Comparison of ENCODE assay signal across 19 cellular contexts in the genomic region with DNA sequence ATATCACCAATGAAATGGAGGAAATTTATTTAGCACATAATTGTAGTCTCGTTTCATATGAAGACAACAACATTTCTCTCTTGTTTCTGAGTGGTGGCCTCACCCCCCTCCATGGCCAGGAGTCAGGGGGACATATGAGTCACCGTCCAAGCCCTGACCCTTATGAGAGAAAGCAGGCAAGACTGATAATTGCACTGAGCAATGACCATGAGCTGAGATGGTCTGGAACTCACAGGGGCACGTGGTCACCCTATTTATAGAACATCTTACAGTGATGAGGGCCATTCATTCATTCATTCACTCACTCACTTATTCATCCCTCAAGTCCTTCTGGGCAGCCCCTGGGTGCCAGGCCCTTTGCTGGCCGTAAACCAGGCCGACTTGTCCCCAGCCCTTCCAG.
DNase-seq lines count a peak whose midpoint lies in the region; ATAC-seq and TF ChIP-seq lines count a peak whose summit lies in the region.
"Had no signal": no experiment of that assay in that cellular context is flagged by ENCODE, and none has a peak within 500 bp of the region (broad histone marks: within the 10 kb centered on the region; RNA-seq: fewer than 3 reads in every experiment).

No MANE protein-coding gene starts in this region.

- peak overlapping the region; percentile 25 to 88 for H3K18ac ChIP-seq in mesenchymal stem cell (ENCODE audit: low read depth in 1 of 2, low read length in 2 of 2)

- no peak overlapping the region for H3K14ac ChIP-seq in mesenchymal stem cell (ENCODE audit: low read length in 2 of 2)

- H3K4me3 ChIP-seq in right atrium auricular region, result no peak overlapping the region
- H3K4me3 ChIP-seq in fibroblast of villous mesenchyme (ENCODE audit: low read depth, low read length), result no peak overlapping the region
- H3K4me3 ChIP-seq in mesenchymal stem cell (ENCODE audit: insufficient read depth in 1 of 2, low read depth in 1 of 2, low read length in 2 of 2), result no peak overlapping the region
- H3K4me3 ChIP-seq: GM23338, SK-N-MC, thyroid gland had no signal

- peak overlapping the region in 1 of 2 experiments; percentile 29 for H3K4ac ChIP-seq in mesenchymal stem cell (ENCODE audit: low read depth in 1 of 2, low read length in 2 of 2)

- H3K9me3 ChIP-seq in right atrium auricular region (no peaks in the 10 kb centered on the region), mesenchymal stem cell (ENCODE audit: control insufficient read depth, low read length) (no peaks in the 10 kb centered on the region)
- H3K9me3 ChIP-seq: BE2C, thyroid gland had no signal

- no peak overlapping the region for H2BK120ac ChIP-seq in mesenchymal stem cell (ENCODE audit: low read depth, low read length)

- no peak overlapping the region for H3K4me2 ChIP-seq in mesenchymal stem cell (ENCODE audit: low read length, poor library complexity, severe bottlenecking)
- H3K4me2 ChIP-seq: GM23338 had no signal

- H3K36me3 ChIP-seq in right atrium auricular region (no peaks in the 10 kb centered on the region), mesenchymal stem cell (ENCODE audit: control insufficient read depth in 1 of 2, insufficient read depth in 2 of 2, low read depth in 1 of 2, low read length in 2 of 2) (no peaks in the 10 kb centered on the region)
- H3K36me3 ChIP-seq: BE2C, thyroid gland had no signal

- DNase-seq in cardiac septum (ENCODE audit: low spot score) (peak; percentile 27), right atrium auricular region (ENCODE audit: low spot score) (no peak), fibroblast of villous mesenchyme (ENCODE audit: low read depth) (peak; percentile 60), mesenchymal stem cell (peak; percentile 94), occipital lobe (lab: John Stamatoyannopoulos, UW) (no peak), AG08396 (ENCODE audit: low spot score) (no peak), GM20000 (ENCODE audit: low spot score) (no peak)
- DNase-seq: activated CD4-positive, alpha-beta T cell treated with anti-CD3 and anti-CD28 coated beads, Interleukin-2, amount 50 U/mL, for 4 hours; BE2C; DMS79 treated with DMSO at 0.1 percent for 48 hours; NCI-H1417; NCI-H524; retina; stimulated activated CD4-positive, alpha-beta T cell treated with anti-CD3 and anti-CD28 coated beads, Interleukin-12 subunit alpha, Interleukin-12 subunit beta, amount 100 ng/mL, for 4 hours; thyroid gland had no signal

- H2BK5ac ChIP-seq in mesenchymal stem cell (ENCODE audit: low read depth, low read length, poor library complexity, severe bottlenecking), result no peak overlapping the region

- H3K4me1 ChIP-seq in right atrium auricular region (peaks cover 0 to 24% of the 10 kb centered on the region in 2 donors), mesenchymal stem cell (ENCODE audit: control insufficient read depth, insufficient read depth, low read depth, low read length) (peaks cover 9% of the 10 kb centered on the region)
- H3K4me1 ChIP-seq: BE2C had no signal

- no peak overlapping the region for H4K91ac ChIP-seq in mesenchymal stem cell (ENCODE audit: low read length)

- no peaks in the 10 kb centered on the region for H3K27me3 ChIP-seq in right atrium auricular region
- H3K27me3 ChIP-seq in mesenchymal stem cell (ENCODE audit: control insufficient read depth in 1 of 2, insufficient read depth in 1 of 2, low read length in 2 of 2), result no peaks in the 10 kb centered on the region
- H3K27me3 ChIP-seq: BE2C, thyroid gland had no signal

- TF ChIP-seq CTCF in right atrium auricular region (IDR thresholded peaks at IDR 0.05) (no peak), fibroblast of villous mesenchyme (IDR thresholded peaks at IDR 0.05; ENCODE audit: insufficient read depth, low read depth, low read length) (no peak), GM20000 (IDR thresholded peaks at IDR 0.05; ENCODE audit: extremely low read depth, missing control alignments) (no peak)

- no peak overlapping the region for H2BK15ac ChIP-seq in mesenchymal stem cell (ENCODE audit: low read depth, poor library complexity, severe bottlenecking)

- no peak overlapping the region for H3K9ac ChIP-seq in mesenchymal stem cell (ENCODE audit: low read length)

- no peak overlapping the region for H2AK5ac ChIP-seq in mesenchymal stem cell (ENCODE audit: low read length, severe bottlenecking)

- H3K79me1 ChIP-seq in mesenchymal stem cell (replicated peaks; ENCODE audit: low read length, poor library complexity, severe bottlenecking), result no peaks in the 10 kb centered on the region

- H2AFZ ChIP-seq in mesenchymal stem cell (ENCODE audit: low read depth, low read length), result no peak overlapping the region
- H2AFZ ChIP-seq: GM23338 had no signal

- no peak for ATAC-seq in HG03469 (IDR thresholded peaks at IDR 0.05; ENCODE audit: unreplicated experiment)
- ATAC-seq: GM23338, Panc1 had no signal

- no peak overlapping the region for H3K27ac ChIP-seq in right atrium auricular region
- H3K27ac ChIP-seq in mesenchymal stem cell (ENCODE audit: low read length, poor library complexity, severe bottlenecking), result no peak overlapping the region
- H3K27ac ChIP-seq: SK-N-MC had no signal

- no peak overlapping the region for H3K23ac ChIP-seq in mesenchymal stem cell (ENCODE audit: low read length in 2 of 2)

- H2BK12ac ChIP-seq in mesenchymal stem cell (ENCODE audit: low read length in 2 of 2), result peak overlapping the region in 1 of 2 experiments; percentile 80

- intact Hi-C loops in cardiac septum (cut with DNase I), result loop anchor here (5.0 to 10.0 kb wide), 2 partner anchors 42 to 295 kb away; no protein-coding TSS in a partner anchor

- H4K8ac ChIP-seq in mesenchymal stem cell (ENCODE audit: low read length), result no peak overlapping the region

- whole genome bisulfite sequencing in mesenchymal stem cell, result 36% methylated on average over 5 of the region's 5 CpGs

Comparison
In these comparisons a context has a peak if more than half of its experiments do, and no peak if none do; other contexts are left out.
1. DNase-seq: peak in cardiac septum (single experiment), fibroblast of villous mesenchyme (single experiment) and mesenchymal stem cell (single experiment); none in right atrium auricular region (single experiment), occipital lobe (single experiment), AG08396 (single experiment) and GM20000 (single experiment).